ENCODE assay signal across 21 cellular contexts in genomic region chr13:44393391-44393790, GRCh38. TPM values are rescaled to one million over a fixed set of nuclear protein-coding genes. Genes with fewer than 3 reads are reported as not detected.
DNase-seq lines count a peak whose midpoint lies in the region; ATAC-seq and TF ChIP-seq lines count a peak whose summit lies in the region.
"Had no signal": no experiment of that assay in that cellular context is flagged by ENCODE, and none has a peak within 500 bp of the region (broad histone marks: within the 10 kb centered on the region; RNA-seq: fewer than 3 reads in every experiment).

No MANE protein-coding gene starts in this region.

- H3K4me1 Mint-ChIP-seq in activated T-cell treated with anti-CD3 and anti-CD28 coated beads, Interleukin-2, amount 50 U/mL, for 4 hours (ENCODE audit: low read depth): no peaks in the 10 kb centered on the region

- H2AFZ ChIP-seq in osteoblast (ENCODE audit: low read length): no peak overlapping the region

- no peaks in the 10 kb centered on the region for H3K79me2 ChIP-seq in osteoblast (ENCODE audit: insufficient read depth, low read length)

- WGBS in body of pancreas, 2 donors: 20 to 21% methylated on average over 8 of the region's 8 CpGs
- 12% methylated on average over 8 of the region's 8 CpGs for WGBS in right lobe of liver (ENCODE audit: insufficient coverage, low coverage, low lambda C conversion rate, missing lambda C conversion rate)

- no peaks in the 10 kb centered on the region for H3K36me3 Mint-ChIP-seq in activated T-cell treated with anti-CD3 and anti-CD28 coated beads, Interleukin-2, amount 50 U/mL, for 4 hours (ENCODE audit: insufficient read depth)
- H3K36me3 Mint-ChIP-seq: activated naive CD8-positive, alpha-beta T cell; memory B cell had no signal

- TF ChIP-seq POLR2A in body of pancreas (IDR thresholded peaks at IDR 0.05) (no peak), right lobe of liver (IDR thresholded peaks at IDR 0.05) (no peak)

- intact Hi-C loops in body of pancreas (cut with DNase I): no loop called here
- intact Hi-C loops in right lobe of liver (cut with DNase I): no loop called here

- H3K9me3 ChIP-seq in body of pancreas (no peaks in the 10 kb centered on the region), right lobe of liver (no peaks in the 10 kb centered on the region), osteoblast (ENCODE audit: low read depth, low read length) (no peaks in the 10 kb centered on the region)
- H3K9me3 ChIP-seq: colonic mucosa, psoas muscle, SJSA1 had no signal

- H3K4me1 ChIP-seq in body of pancreas: no peaks in the 10 kb centered on the region
- peaks cover 0 to 23% (median 4%) of the 10 kb centered on the region in 4 donors for H3K4me1 ChIP-seq in right lobe of liver
- peaks cover 7% of the 10 kb centered on the region for H3K4me1 ChIP-seq in osteoblast (ENCODE audit: insufficient read depth, low read length)
- H3K4me1 ChIP-seq: colonic mucosa, SJSA1 had no signal

- no peaks in the 10 kb centered on the region for H3K36me3 ChIP-seq in body of pancreas (replicated peaks in 1 of 2; ENCODE audit: insufficient read depth in 1 of 2, low read depth in 2 of 2)
- H3K36me3 ChIP-seq in right lobe of liver: no peaks in the 10 kb centered on the region
- H3K36me3 ChIP-seq in osteoblast (ENCODE audit: insufficient read depth, low read length): no peaks in the 10 kb centered on the region
- H3K36me3 ChIP-seq: colonic mucosa, SJSA1 had no signal

- H3K4me3 ChIP-seq in body of pancreas (no peak overlapping the region), right lobe of liver (no peak overlapping the region), osteoblast (ENCODE audit: insufficient read depth, low read length) (no peak overlapping the region)
- H3K4me3 ChIP-seq: colonic mucosa, psoas muscle, SJSA1 had no signal

- no peak overlapping the region for H3K4me3 Mint-ChIP-seq in activated T-cell treated with anti-CD3 and anti-CD28 coated beads, Interleukin-2, amount 50 U/mL, for 4 hours
- H3K4me3 Mint-ChIP-seq: activated naive CD8-positive, alpha-beta T cell; memory B cell had no signal

- H3K27ac ChIP-seq in body of pancreas (no peak overlapping the region), right lobe of liver (no peak overlapping the region), osteoblast (ENCODE audit: low read depth, low read length) (no peak overlapping the region)
- H3K27ac ChIP-seq: C4-2B, colonic mucosa, psoas muscle, SJSA1 had no signal

- H3K9me3 Mint-ChIP-seq in activated T-cell treated with anti-CD3 and anti-CD28 coated beads, Interleukin-2, amount 50 U/mL, for 4 hours: no peaks in the 10 kb centered on the region
- H3K9me3 Mint-ChIP-seq: memory B cell had no signal

- H3K4me2 ChIP-seq in osteoblast (ENCODE audit: insufficient read depth, low read length): no peak overlapping the region

- ATAC-seq in body of pancreas: peak; percentile 63
- ATAC-seq in right lobe of liver: peak; percentile 88 to 92 (median 90)
- ATAC-seq in HG03520 (IDR thresholded peaks at IDR 0.05; ENCODE audit: unreplicated experiment): no peak
- no peak for ATAC-seq in activated T-cell treated with anti-CD3 and anti-CD28 coated beads, Interleukin-2, amount 50 U/mL, for 4 hours
- ATAC-seq: HCT116, psoas muscle had no signal

- TF ChIP-seq CTCF in body of pancreas (IDR thresholded peaks at IDR 0.05) (peak in 3 of 7 experiments; percentile 2 to 8 (median 6)), right lobe of liver (IDR thresholded peaks at IDR 0.05) (no peak), osteoblast (IDR thresholded peaks at IDR 0.05; ENCODE audit: extremely low read depth, low read depth, low read length) (no peak)

- no peaks in the 10 kb centered on the region for H4K20me1 ChIP-seq in osteoblast (ENCODE audit: insufficient read depth, low read length)

- H3K27me3 ChIP-seq in body of pancreas (no peaks in the 10 kb centered on the region), right lobe of liver (no peaks in the 10 kb centered on the region), osteoblast (ENCODE audit: insufficient read depth, low read length) (no peaks in the 10 kb centered on the region)
- H3K27me3 ChIP-seq: colonic mucosa, SJSA1 had no signal

- DNase-seq in LoVo (ENCODE audit: low spot score) (peak; percentile 28), body of pancreas (peak in 3 of 4 donors; percentile 15 to 52 (median 34)), right lobe of liver (peak; percentile 55 to 78 (median 70)), smooth muscle cell of the brain vasculature (ENCODE audit: low read depth, low spot score) (peak; percentile 43), osteoblast (ENCODE audit: insufficient read length, low spot score, missing footprints) (no peak)
- no peak for DNase-seq in activated T-cell treated with anti-CD3 and anti-CD28 coated beads, Interleukin-2, amount 50 U/mL, for 4 hours
- DNase-seq: colonic mucosa; DMS79 treated with DMSO at 0.1 percent for 48 hours; hippocampal formation; MM.1S; NK-92 treated with Interleukin-12 subunit alpha and Interleukin-12 subunit beta, amount 100 ng/mL, for 24 hours; psoas muscle; stimulated activated CD4-positive, alpha-beta T cell treated with anti-CD3 and anti-CD28 coated beads, Interleukin-1b, Interleukin-23, amount 100 ng/mL, for 48 hours; stimulated activated CD8-positive, alpha-beta memory T cell treated with anti-CD3 and anti-CD28 coated beads, Interleukin-4, amount 100 ng/mL, for 48 hours; trophoblast cell had no signal

- peaks cover 10% of the 10 kb centered on the region for H3K27me3 Mint-ChIP-seq in activated T-cell treated with anti-CD3 and anti-CD28 coated beads, Interleukin-2, amount 50 U/mL, for 4 hours (ENCODE audit: low read depth)
- H3K27me3 Mint-ChIP-seq: activated naive CD8-positive, alpha-beta T cell had no signal

RNA-seq across cellular contexts. Expression of gene SERP2, which starts 19.8 kb away (rescaled TPM):
- total RNA-seq in body of pancreas (1 to 10 TPM; 1.6 to 5.2 TPM), right lobe of liver (1 to 10 TPM; 2.1 to 9.0 (median 2.8) TPM), osteoblast (5.8 and 6.5 TPM in 2 replicates)
- under 1 TPM in 2 of 3 donors, not detected in 1; 0.63 to 0.76 TPM for total RNA-seq in activated T-cell treated with anti-CD3 and anti-CD28 coated beads, Interleukin-2, amount 50 U/mL, for 4 hours
- total RNA-seq: SJSA1 had no signal

Comparison
In these comparisons a context has a peak if more than half of its experiments do, and no peak if none do; other contexts are left out.
1. DNase-seq: peak in LoVo (single experiment), body of pancreas (3 of 4), right lobe of liver (3 of 3) and smooth muscle cell of the brain vasculature (single experiment); none in activated T-cell treated with anti-CD3 and anti-CD28 coated beads, Interleukin-2, amount 50 U/mL, for 4 hours (single experiment) and osteoblast (single experiment).
2. ATAC-seq: peak in body of pancreas (single experiment) and right lobe of liver (4 of 4); none in HG03520 (single experiment) and activated T-cell treated with anti-CD3 and anti-CD28 coated beads, Interleukin-2, amount 50 U/mL, for 4 hours (0 of 2).